Comparison of ENCODE assay signal across 1 cellular context in genomic region chr3:15798533-15799245, GRCh38.
TF ChIP-seq lines count a peak whose summit lies in the region.

No MANE protein-coding gene starts in this region.

TF ChIP-seq in H1, 55 proteins besides CTCF, POLR2A, EP300 and RAD21 (continued from another document):
- TF ChIP-seq KDM5A (IDR thresholded peaks at IDR 0.05; ENCODE audit: low read length) (no peak), PHF8 (conservative IDR thresholded peaks at IDR 0.05; ENCODE audit: low read depth, low read length) (no peak)
